1 cellular context compared by ENCODE assay signal in genomic region chr4:38169524-38169923, GRCh38.
TF ChIP-seq lines count a peak whose summit lies in the region.

No MANE protein-coding gene starts in this region.

TF ChIP-seq in GM23338, 12 proteins besides CTCF, POLR2A, EP300 and RAD21 (continued from another document):
- no peak for TF ChIP-seq ZNF462 (CRISPR knock-in tag; IDR thresholded peaks at IDR 0.05)
- TF ChIP-seq NANOG (IDR thresholded peaks at IDR 0.05; ENCODE audit: borderline replicate concordance), result no peak
- TF ChIP-seq JUNB (IDR thresholded peaks at IDR 0.05; ENCODE audit: unreplicated experiment), result no peak
- no peak for TF ChIP-seq POLR2AphosphoS5 (IDR thresholded peaks at IDR 0.05; ENCODE audit: low read depth)
- TF ChIP-seq EZH2phosphoT487 (IDR thresholded peaks at IDR 0.05; ENCODE audit: unreplicated experiment), result no peak
- TF ChIP-seq ZNF331 (CRISPR knock-in tag; IDR thresholded peaks at IDR 0.05; ENCODE audit: low read depth), result no peak
- TF ChIP-seq CREB1 (CRISPR knock-in tag; IDR thresholded peaks at IDR 0.05; ENCODE audit: low read depth), result no peak
- TF ChIP-seq, protein P1, sequence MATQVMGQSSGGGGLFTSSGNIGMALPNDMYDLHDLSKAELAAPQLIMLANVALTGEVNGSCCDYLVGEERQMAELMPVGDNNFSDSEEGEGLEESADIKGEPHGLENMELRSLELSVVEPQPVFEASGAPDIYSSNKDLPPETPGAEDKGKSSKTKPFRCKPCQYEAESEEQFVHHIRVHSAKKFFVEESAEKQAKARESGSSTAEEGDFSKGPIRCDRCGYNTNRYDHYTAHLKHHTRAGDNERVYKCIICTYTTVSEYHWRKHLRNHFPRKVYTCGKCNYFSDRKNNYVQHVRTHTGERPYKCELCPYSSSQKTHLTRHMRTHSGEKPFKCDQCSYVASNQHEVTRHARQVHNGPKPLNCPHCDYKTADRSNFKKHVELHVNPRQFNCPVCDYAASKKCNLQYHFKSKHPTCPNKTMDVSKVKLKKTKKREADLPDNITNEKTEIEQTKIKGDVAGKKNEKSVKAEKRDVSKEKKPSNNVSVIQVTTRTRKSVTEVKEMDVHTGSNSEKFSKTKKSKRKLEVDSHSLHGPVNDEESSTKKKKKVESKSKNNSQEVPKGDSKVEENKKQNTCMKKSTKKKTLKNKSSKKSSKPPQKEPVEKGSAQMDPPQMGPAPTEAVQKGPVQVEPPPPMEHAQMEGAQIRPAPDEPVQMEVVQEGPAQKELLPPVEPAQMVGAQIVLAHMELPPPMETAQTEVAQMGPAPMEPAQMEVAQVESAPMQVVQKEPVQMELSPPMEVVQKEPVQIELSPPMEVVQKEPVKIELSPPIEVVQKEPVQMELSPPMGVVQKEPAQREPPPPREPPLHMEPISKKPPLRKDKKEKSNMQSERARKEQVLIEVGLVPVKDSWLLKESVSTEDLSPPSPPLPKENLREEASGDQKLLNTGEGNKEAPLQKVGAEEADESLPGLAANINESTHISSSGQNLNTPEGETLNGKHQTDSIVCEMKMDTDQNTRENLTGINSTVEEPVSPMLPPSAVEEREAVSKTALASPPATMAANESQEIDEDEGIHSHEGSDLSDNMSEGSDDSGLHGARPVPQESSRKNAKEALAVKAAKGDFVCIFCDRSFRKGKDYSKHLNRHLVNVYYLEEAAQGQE (IDR thresholded peaks at IDR 0.05; ENCODE audit: unreplicated experiment), result no peak
- TF ChIP-seq EZH2 (IDR thresholded peaks at IDR 0.05; ENCODE audit: low read depth, unreplicated experiment), result no peak
- no peak for TF ChIP-seq ZNF114 (CRISPR knock-in tag; IDR thresholded peaks at IDR 0.05)
